ENCODE assay signal across 14 cellular contexts in the genomic region with DNA sequence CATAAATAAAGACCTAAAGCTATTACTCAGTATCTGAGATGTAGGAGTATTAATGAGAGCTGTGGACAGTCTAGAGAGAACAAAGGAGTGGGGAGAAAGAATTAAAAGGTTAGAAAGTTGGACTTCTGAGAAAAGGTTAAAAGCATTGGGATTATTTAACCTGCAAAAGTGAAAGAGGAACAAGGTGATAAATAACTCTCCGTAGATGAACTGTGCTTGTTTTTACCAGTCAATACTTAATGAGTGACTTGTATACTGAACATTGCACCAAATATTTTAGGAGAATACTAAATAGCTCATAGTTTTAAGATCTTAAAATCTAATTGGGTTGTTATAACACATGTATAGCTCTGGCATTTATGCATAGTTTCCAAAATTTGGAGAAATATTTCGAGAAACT.
DNase-seq lines count a peak whose midpoint lies in the region; ATAC-seq, FAIRE-seq and TF ChIP-seq lines count a peak whose summit lies in the region.
"Had no signal": no experiment of that assay in that cellular context is flagged by ENCODE, and none has a peak within 500 bp of the region (broad histone marks: within the 10 kb centered on the region; RNA-seq: fewer than 3 reads in every experiment).

No MANE protein-coding gene starts in this region.

- ATAC-seq in GM18861 (IDR thresholded peaks at IDR 0.05; ENCODE audit: unreplicated experiment) (peak; percentile 67), GM21367 (IDR thresholded peaks at IDR 0.05; ENCODE audit: unreplicated experiment) (peak; percentile 69), HG02973 (IDR thresholded peaks at IDR 0.05; ENCODE audit: unreplicated experiment) (peak; percentile 73), GM12878 (peak; percentile 85), HG03521 (IDR thresholded peaks at IDR 0.05; ENCODE audit: unreplicated experiment) (no peak), gastrocnemius medialis (no peak)
- ATAC-seq: foreskin keratinocyte had no signal

- H4K20me1 ChIP-seq in GM12878 (ENCODE audit: control insufficient read depth, insufficient read depth): no peaks in the 10 kb centered on the region

- in situ Hi-C loops in GM12878 (cut with MboI): no loop called here
- in situ Hi-C loops in gastrocnemius medialis (cut with MboI; ENCODE audit: low sequenced_read_pairs in 4 of 4): no loop called here

- H3K27me3 ChIP-seq in GM12878 (replicated peaks in 1 of 2; ENCODE audit: control insufficient read depth in 2 of 2, insufficient read depth in 2 of 2, low read length in 1 of 2) (no peaks in the 10 kb centered on the region), gastrocnemius medialis (no peaks in the 10 kb centered on the region)
- H3K27me3 ChIP-seq: foreskin keratinocyte had no signal

- H3K9ac ChIP-seq in GM12878 (ENCODE audit: control insufficient read depth, insufficient read depth, low read length): no peak overlapping the region

- no peak for TF ChIP-seq CTCF in GM12878 (IDR thresholded peaks at IDR 0.05 in 2 of 3, conservative IDR thresholded peaks at IDR 0.05 in 1 of 3; ENCODE audit: control insufficient read depth in 2 of 3, extremely low read depth in 1 of 3, insufficient read depth in 1 of 3, low read depth in 3 of 3, low read length in 3 of 3)
- TF ChIP-seq CTCF in gastrocnemius medialis (IDR thresholded peaks at IDR 0.05 in 4 of 5, conservative IDR thresholded peaks at IDR 0.05 in 1 of 5): no peak

- no peak for FAIRE-seq in GM12878 (lab: Jason Lieb, UNC)
- FAIRE-seq: small intestine had no signal

- SMC1A ChIA-PET in GM12878 (lab: Charles Lee; ENCODE audit: uncharacterized antibody, unreplicated experiment): interaction anchor here (0.6 to 5.7 kb wide), 22 partner anchors 9 to 239 kb away, joined by 3 to 39 read pairs (median 6); no protein-coding TSS in a partner anchor

- TF ChIP-seq EP300 in GM12878 (IDR thresholded peaks at IDR 0.05; ENCODE audit: borderline replicate concordance in 1 of 2, control insufficient read depth in 1 of 2, low read depth in 2 of 2, low read length in 2 of 2): no peak

- H3K27ac ChIP-seq in GM12878 (ENCODE audit: control insufficient read depth, insufficient read depth) (peak overlapping the region; percentile 18; the same call in 1 of the 2 replicates), gastrocnemius medialis (no peak overlapping the region)
- H3K27ac ChIP-seq: foreskin keratinocyte had no signal

- H3K36me3 ChIP-seq in GM12878 (ENCODE audit: control insufficient read depth in 2 of 2, insufficient read depth in 2 of 2, low read length in 1 of 2) (peaks cover 0 to 13% of the 10 kb centered on the region in 2 experiments; a peak in 1 of 4 replicates), gastrocnemius medialis (peaks cover 0 to 41% of the 10 kb centered on the region in 2 donors)

- RAD21 ChIA-PET in GM12878 (lab: Charles Lee; ENCODE audit: unreplicated experiment): interaction anchor here (0.7 to 2.9 kb wide), 14 partner anchors 11 to 239 kb away, joined by 3 to 22 read pairs (median 4); a partner anchor contains a TSS

- CTCF ChIA-PET in GM12878 (lab: Yijun Ruan, JAX): interaction anchor here (0.8 to 3.1 kb wide), 8 partner anchors 9 to 239 kb away, joined by 3 to 21 read pairs (median 4); no protein-coding TSS in a partner anchor

- peak overlapping the region; percentile 66 for H3K4me2 ChIP-seq in GM12878 (ENCODE audit: control insufficient read depth, insufficient read depth)

- H3K9me3 ChIP-seq in GM12878 (replicated peaks; ENCODE audit: control insufficient read depth, insufficient read depth, low read length): no peaks in the 10 kb centered on the region
- no peaks in the 10 kb centered on the region for H3K9me3 ChIP-seq in gastrocnemius medialis

- H3K4me3 ChIP-seq in GM12878 (no peak overlapping the region), gastrocnemius medialis (no peak overlapping the region)

- H3K79me2 ChIP-seq in GM12878 (ENCODE audit: control insufficient read depth, insufficient read depth, low read length): no peaks in the 10 kb centered on the region

- H2AFZ ChIP-seq in GM12878 (ENCODE audit: control insufficient read depth, low read depth, low read length): no peak overlapping the region

- no peak for TF ChIP-seq RAD21 in GM12878 (IDR thresholded peaks at IDR 0.05; ENCODE audit: insufficient read depth, low read depth, low read length)

- DNase-seq in GM12878 (ENCODE audit: low read depth, low spot score): no peak
- DNase-seq in T-helper 1 cell: no peak
- no peak for DNase-seq in NCI-H446 treated with DMSO at 0.1 percent for 48 hours (lab: John Stamatoyannopoulos, UW)
- no peak for DNase-seq in gastrocnemius medialis
- DNase-seq: activated CD8-positive, alpha-beta memory T cell treated with anti-CD3 and anti-CD28 coated beads, Interleukin-2, amount 50 U/mL, for 4 hours; foreskin keratinocyte; NCI-H1930; NCI-H774; SIG-M5; small intestine had no signal

- BruUV-seq in GM12878 (replicated peaks; lab: Mats Ljungman, UMichigan): no TSS peak

- no peak for TF ChIP-seq POLR2A in GM12878 (IDR thresholded peaks at IDR 0.05; ENCODE audit: low read depth, low read length)
- TF ChIP-seq POLR2A in gastrocnemius medialis (IDR thresholded peaks at IDR 0.05): no peak

- POLR2A ChIA-PET in GM12878 (lab: Charles Lee): interaction anchor here (0.5 to 1.4 kb wide), 5 partner anchors 34 to 1079 kb away, joined by 3 read pairs; no protein-coding TSS in a partner anchor

- peaks cover 10% of the 10 kb centered on the region; the same call in 1 of the 2 replicates for H3K4me1 ChIP-seq in GM12878 (ENCODE audit: control insufficient read depth, insufficient read depth, low read length)
- no peaks in the 10 kb centered on the region for H3K4me1 ChIP-seq in gastrocnemius medialis
- H3K4me1 ChIP-seq: foreskin keratinocyte had no signal

- WGBS in GM12878 (ENCODE audit: insufficient coverage, insufficient replicate concordance, low lambda C conversion rate, missing lambda C conversion rate): 50% methylated on average over 2 of the region's 2 CpGs

- intact Hi-C loops in GM12878 (cut with micrococcal nuclease; ENCODE audit: unreplicated experiment): no loop called here
- intact Hi-C loops in gastrocnemius medialis (cut with DNase I; ENCODE audit: low total_unique reads): no loop called here

TF ChIP-seq in GM12878, 131 proteins besides CTCF, POLR2A, EP300 and RAD21:
- TF ChIP-seq ETV6 (conservative IDR thresholded peaks at IDR 0.05 in 1 of 2, IDR thresholded peaks at IDR 0.05 in 1 of 2; ENCODE audit: borderline replicate concordance in 1 of 2, low read depth in 1 of 2) (no peak), ZNF622 (IDR thresholded peaks at IDR 0.05) (no peak), EED (IDR thresholded peaks at IDR 0.05; ENCODE audit: low read depth) (no peak), BMI1 (IDR thresholded peaks at IDR 0.05; ENCODE audit: borderline replicate concordance) (no peak), HDGF (IDR thresholded peaks at IDR 0.05) (no peak), NRF1 (conservative IDR thresholded peaks at IDR 0.05; ENCODE audit: low read depth, low read length) (no peak)
- TF ChIP-seq, protein P1, sequence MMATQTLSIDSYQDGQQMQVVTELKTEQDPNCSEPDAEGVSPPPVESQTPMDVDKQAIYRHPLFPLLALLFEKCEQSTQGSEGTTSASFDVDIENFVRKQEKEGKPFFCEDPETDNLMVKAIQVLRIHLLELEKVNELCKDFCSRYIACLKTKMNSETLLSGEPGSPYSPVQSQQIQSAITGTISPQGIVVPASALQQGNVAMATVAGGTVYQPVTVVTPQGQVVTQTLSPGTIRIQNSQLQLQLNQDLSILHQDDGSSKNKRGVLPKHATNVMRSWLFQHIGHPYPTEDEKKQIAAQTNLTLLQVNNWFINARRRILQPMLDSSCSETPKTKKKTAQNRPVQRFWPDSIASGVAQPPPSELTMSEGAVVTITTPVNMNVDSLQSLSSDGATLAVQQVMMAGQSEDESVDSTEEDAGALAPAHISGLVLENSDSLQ (IDR thresholded peaks at IDR 0.05): 0 out of 2 replicates have a peak, but pooled peaks have one; percentile 33
- TF ChIP-seq, protein P2, sequence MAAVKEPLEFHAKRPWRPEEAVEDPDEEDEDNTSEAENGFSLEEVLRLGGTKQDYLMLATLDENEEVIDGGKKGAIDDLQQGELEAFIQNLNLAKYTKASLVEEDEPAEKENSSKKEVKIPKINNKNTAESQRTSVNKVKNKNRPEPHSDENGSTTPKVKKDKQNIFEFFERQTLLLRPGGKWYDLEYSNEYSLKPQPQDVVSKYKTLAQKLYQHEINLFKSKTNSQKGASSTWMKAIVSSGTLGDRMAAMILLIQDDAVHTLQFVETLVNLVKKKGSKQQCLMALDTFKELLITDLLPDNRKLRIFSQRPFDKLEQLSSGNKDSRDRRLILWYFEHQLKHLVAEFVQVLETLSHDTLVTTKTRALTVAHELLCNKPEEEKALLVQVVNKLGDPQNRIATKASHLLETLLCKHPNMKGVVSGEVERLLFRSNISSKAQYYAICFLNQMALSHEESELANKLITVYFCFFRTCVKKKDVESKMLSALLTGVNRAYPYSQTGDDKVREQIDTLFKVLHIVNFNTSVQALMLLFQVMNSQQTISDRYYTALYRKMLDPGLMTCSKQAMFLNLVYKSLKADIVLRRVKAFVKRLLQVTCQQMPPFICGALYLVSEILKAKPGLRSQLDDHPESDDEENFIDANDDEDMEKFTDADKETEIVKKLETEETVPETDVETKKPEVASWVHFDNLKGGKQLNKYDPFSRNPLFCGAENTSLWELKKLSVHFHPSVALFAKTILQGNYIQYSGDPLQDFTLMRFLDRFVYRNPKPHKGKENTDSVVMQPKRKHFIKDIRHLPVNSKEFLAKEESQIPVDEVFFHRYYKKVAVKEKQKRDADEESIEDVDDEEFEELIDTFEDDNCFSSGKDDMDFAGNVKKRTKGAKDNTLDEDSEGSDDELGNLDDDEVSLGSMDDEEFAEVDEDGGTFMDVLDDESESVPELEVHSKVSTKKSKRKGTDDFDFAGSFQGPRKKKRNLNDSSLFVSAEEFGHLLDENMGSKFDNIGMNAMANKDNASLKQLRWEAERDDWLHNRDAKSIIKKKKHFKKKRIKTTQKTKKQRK (IDR thresholded peaks at IDR 0.05; ENCODE audit: low read depth, low read length): no peak

Comparison
In these comparisons a context has a peak if more than half of its experiments do, and no peak if none do; other contexts are left out.
1. ATAC-seq: peak in GM18861 (single experiment), GM21367 (single experiment), HG02973 (single experiment) and GM12878 (single experiment); none in HG03521 (single experiment) and gastrocnemius medialis (0 of 2).